19 cellular contexts compared by ENCODE assay signal in genomic region chr11:83602116-83602515, GRCh38.
DNase-seq lines count a peak whose midpoint lies in the region; ATAC-seq and TF ChIP-seq lines count a peak whose summit lies in the region.
"Had no signal": no experiment of that assay in that cellular context is flagged by ENCODE, and none has a peak within 500 bp of the region (broad histone marks: within the 10 kb centered on the region; RNA-seq: fewer than 3 reads in every experiment).

No MANE protein-coding gene starts in this region.

- H3K36me3 ChIP-seq in SK-N-MC (ENCODE audit: insufficient read depth, low read length) (peaks cover 48% of the 10 kb centered on the region), vagina (no peaks in the 10 kb centered on the region)

- H3K9ac ChIP-seq in SK-N-MC (ENCODE audit: insufficient read length) = no peak overlapping the region

- no peak for ATAC-seq in HG03175 (IDR thresholded peaks at IDR 0.05; ENCODE audit: unreplicated experiment)
- ATAC-seq in natural killer cell treated with Interleukin-12 subunit alpha and Interleukin-12 subunit beta and Interleukin-15 and Interleukin-18, amount 100 ng/mL, for 72 hours = no peak
- ATAC-seq: A549, HCT116 had no signal

- H3K9me3 Mint-ChIP-seq in natural killer cell treated with Interleukin-12 subunit alpha and Interleukin-12 subunit beta and Interleukin-15 and Interleukin-18, amount 100 ng/mL, for 72 hours = peaks cover 10% of the 10 kb centered on the region
- H3K9me3 Mint-ChIP-seq: CD4-positive, alpha-beta T cell; HFFc6 had no signal

- H3K4me1 Mint-ChIP-seq in natural killer cell treated with Interleukin-12 subunit alpha and Interleukin-12 subunit beta and Interleukin-15 and Interleukin-18, amount 100 ng/mL, for 72 hours (ENCODE audit: low read depth in 2 of 2) = no peaks in the 10 kb centered on the region

- peak; percentile 8 for DNase-seq in NOMO-1 treated with DMSO at 0.1 percent for 48 hours (lab: John Stamatoyannopoulos, UW; ENCODE audit: unreplicated experiment)
- no peak for DNase-seq in NOMO-1 treated with dmso at 0.1 percent for 144 hours (lab: John Stamatoyannopoulos, UW; ENCODE audit: unreplicated experiment)
- no peak for DNase-seq in SK-N-MC (ENCODE audit: low read depth, low spot score)
- DNase-seq in fibroblast of gingiva (ENCODE audit: low read depth) = peak; percentile 5
- DNase-seq in retinal pigment epithelial cell (ENCODE audit: low read depth) = peak; percentile 17
- DNase-seq in vagina (ENCODE audit: extremely low spot score in 2 of 2) = no peak
- no peak for DNase-seq in natural killer cell treated with Interleukin-12 subunit alpha and Interleukin-12 subunit beta and Interleukin-15 and Interleukin-18, amount 100 ng/mL, for 72 hours (ENCODE audit: low spot score)
- DNase-seq: AML-193; Caco-2; CD4-positive, alpha-beta T cell; GOT3; H7; HFFc6; IMR-90 had no signal

- H3K36me3 Mint-ChIP-seq in natural killer cell treated with Interleukin-12 subunit alpha and Interleukin-12 subunit beta and Interleukin-15 and Interleukin-18, amount 100 ng/mL, for 72 hours = no peaks in the 10 kb centered on the region

- no peaks in the 10 kb centered on the region for H3K9me3 ChIP-seq in SK-N-MC (ENCODE audit: low read depth, low read length)
- no peaks in the 10 kb centered on the region for H3K9me3 ChIP-seq in vagina
- H3K9me3 ChIP-seq: A549, Caco-2 had no signal

- H3K27ac ChIP-seq in SK-N-MC (peak overlapping the region; percentile 53), vagina (no peak overlapping the region)
- H3K27ac ChIP-seq: 22Rv1, A549, C4-2B had no signal

- no peak overlapping the region for H3K27ac Mint-ChIP-seq in natural killer cell treated with Interleukin-12 subunit alpha and Interleukin-12 subunit beta and Interleukin-15 and Interleukin-18, amount 100 ng/mL, for 72 hours
- H3K27ac Mint-ChIP-seq: CD4-positive, alpha-beta T cell; HFFc6 had no signal

- no peaks in the 10 kb centered on the region for H3K4me1 ChIP-seq in vagina
- H3K4me1 ChIP-seq: A549 had no signal

- no peak for TF ChIP-seq CTCF in retinal pigment epithelial cell (conservative IDR thresholded peaks at IDR 0.05; ENCODE audit: low read depth, low read length)
- TF ChIP-seq CTCF in vagina (IDR thresholded peaks at IDR 0.05) = no peak

- no peak overlapping the region for H3K4me3 Mint-ChIP-seq in natural killer cell treated with Interleukin-12 subunit alpha and Interleukin-12 subunit beta and Interleukin-15 and Interleukin-18, amount 100 ng/mL, for 72 hours
- H3K4me3 Mint-ChIP-seq: CD4-positive, alpha-beta T cell; HFFc6 had no signal

- H3K27me3 Mint-ChIP-seq in natural killer cell treated with Interleukin-12 subunit alpha and Interleukin-12 subunit beta and Interleukin-15 and Interleukin-18, amount 100 ng/mL, for 72 hours = no peaks in the 10 kb centered on the region
- H3K27me3 Mint-ChIP-seq: CD4-positive, alpha-beta T cell had no signal

- H3K4me3 ChIP-seq in SK-N-MC = no peak overlapping the region
- no peak overlapping the region for H3K4me3 ChIP-seq in retinal pigment epithelial cell (ENCODE audit: low read length)
- no peak overlapping the region for H3K4me3 ChIP-seq in vagina
- H3K4me3 ChIP-seq: A549 had no signal

- TF ChIP-seq POLR2A in vagina (IDR thresholded peaks at IDR 0.05) = no peak

- H3K27me3 ChIP-seq in vagina = no peaks in the 10 kb centered on the region

- intact Hi-C loops in vagina (cut with DNase I) = no loop called here

Comparison
In these comparisons a context has a peak if more than half of its experiments do, and no peak if none do; other contexts are left out.
1. DNase-seq: peak in NOMO-1 treated with DMSO at 0.1 percent for 48 hours (single experiment), fibroblast of gingiva (single experiment) and retinal pigment epithelial cell (single experiment); none in NOMO-1 treated with dmso at 0.1 percent for 144 hours (single experiment), SK-N-MC (single experiment), vagina (0 of 2) and natural killer cell treated with Interleukin-12 subunit alpha and Interleukin-12 subunit beta and Interleukin-15 and Interleukin-18, amount 100 ng/mL, for 72 hours (single experiment).